Comparison of ENCODE assay signal across 8 cellular contexts in the genomic region with DNA sequence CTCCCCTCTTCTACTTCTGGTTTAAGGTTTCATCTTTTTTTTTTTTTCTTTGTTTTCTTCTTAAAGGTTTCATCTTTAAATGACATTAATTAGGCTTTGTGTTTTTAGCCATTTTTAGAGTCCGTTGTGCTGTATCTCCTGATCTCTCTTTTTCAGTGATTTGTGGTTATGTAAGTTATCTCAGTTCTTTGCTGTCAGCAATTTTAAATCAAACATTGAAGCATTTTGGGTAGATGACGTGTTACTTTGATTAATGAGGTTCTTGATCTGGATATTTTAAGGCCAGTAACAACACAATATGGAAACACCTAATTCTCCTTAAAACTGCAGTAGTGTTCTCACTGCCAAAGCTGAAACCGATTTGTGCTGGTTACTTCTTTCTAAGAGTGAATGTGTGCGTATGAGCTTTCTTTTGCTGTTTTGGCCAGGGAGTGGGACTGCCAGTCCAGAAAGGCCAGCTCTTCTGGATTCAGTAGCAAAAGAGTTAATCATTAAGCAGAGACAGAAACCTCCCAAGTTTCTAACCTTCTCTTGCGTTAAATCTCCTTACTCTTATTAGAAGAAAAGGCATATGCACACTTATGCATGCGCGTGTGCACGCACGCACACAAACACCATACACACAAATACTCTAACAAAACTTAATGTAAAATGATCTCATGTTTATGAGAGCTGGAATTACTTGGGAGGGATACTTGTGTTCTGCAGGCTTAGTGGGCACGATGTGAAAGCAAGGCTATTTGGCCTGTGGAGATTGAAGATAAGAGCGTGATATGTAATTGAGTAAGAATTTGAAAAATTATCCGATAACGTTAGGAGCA. TPM values are rescaled to one million over a fixed set of nuclear protein-coding genes. Genes with fewer than 3 reads are reported as not detected.
DNase-seq lines count a peak whose midpoint lies in the region; ATAC-seq, FAIRE-seq and TF ChIP-seq lines count a peak whose summit lies in the region.
"Not testable (repeated sequence)": the region's sequence is repeated elsewhere in the genome, so short reads cannot be mapped to it uniquely, and the experiment has no call there.

No MANE protein-coding gene starts in this region.

- not testable (repeated sequence) for H2BK5ac ChIP-seq in mesenchymal stem cell (ENCODE audit: low read depth, low read length, poor library complexity, severe bottlenecking)

- intact Hi-C loops in Right ventricle myocardium superior (cut with DNase I); left lung (cut with DNase I); pancreas (cut with DNase I): not testable (repeated sequence)

- not testable (repeated sequence) for TF ChIP-seq EP300 in A549 (IDR thresholded peaks at IDR 0.05); upper lobe of left lung (IDR thresholded peaks at IDR 0.05)

- not testable (repeated sequence) for H3K27ac ChIP-seq in A549
- H3K27ac ChIP-seq in VCaP: peak overlapping the region; percentile 54; the same call in 1 of the 2 replicates
- H3K27ac ChIP-seq in left lung: peak overlapping the region; percentile 48 to 64
- H3K27ac ChIP-seq in mesenchymal stem cell (ENCODE audit: low read length, poor library complexity, severe bottlenecking): peak overlapping the region; percentile 59
- peak overlapping the region in 3 of 4 donors; percentile 17 to 52 (median 44) for H3K27ac ChIP-seq in pancreas
- H3K27ac ChIP-seq in upper lobe of left lung: peak overlapping the region; percentile 45 to 71 (median 63)

- H3K9ac ChIP-seq in mesenchymal stem cell (ENCODE audit: low read length): peak overlapping the region; percentile 30

- not testable (repeated sequence) for H3K36me3 ChIP-seq in left lung; mesenchymal stem cell (ENCODE audit: control insufficient read depth in 1 of 2, insufficient read depth in 2 of 2, low read depth in 1 of 2, low read length in 2 of 2); pancreas; upper lobe of left lung

- not testable (repeated sequence) for H3K4ac ChIP-seq in mesenchymal stem cell (ENCODE audit: low read depth in 1 of 2, low read length in 2 of 2)

- H3K4me1 Mint-ChIP-seq in HFFc6 (ENCODE audit: low read depth): peaks cover 13% of the 10 kb centered on the region

- not testable (repeated sequence) for H3K23ac ChIP-seq in mesenchymal stem cell (ENCODE audit: low read length in 2 of 2)

- FAIRE-seq in A549 (lab: Jason Lieb, UNC); pancreas (lab: Jason Lieb, UNC): not testable (repeated sequence)

- not testable (repeated sequence) for DNase-seq in A549 (ENCODE audit: low read depth in 1 of 2, low spot score in 1 of 2); HFFc6; Right ventricle myocardium superior; left lung; mesenchymal stem cell; pancreas; upper lobe of left lung

- POLR2A ChIA-PET in A549 (lab: Yijun Ruan, JAX): not testable (repeated sequence)

- H3K14ac ChIP-seq in mesenchymal stem cell (ENCODE audit: low read length in 2 of 2): not testable (repeated sequence)

- H3K4me1 ChIP-seq in A549; left lung; mesenchymal stem cell (ENCODE audit: control insufficient read depth, insufficient read depth, low read depth, low read length); pancreas; upper lobe of left lung: not testable (repeated sequence)

- not testable (repeated sequence) for H3K36me3 Mint-ChIP-seq in HFFc6 (ENCODE audit: low read depth)

- H2AK5ac ChIP-seq in mesenchymal stem cell (ENCODE audit: low read length, severe bottlenecking): not testable (repeated sequence)

- not testable (repeated sequence) for H3K18ac ChIP-seq in mesenchymal stem cell (ENCODE audit: low read depth in 1 of 2, low read length in 2 of 2)

- H2BK15ac ChIP-seq in mesenchymal stem cell (ENCODE audit: low read depth, poor library complexity, severe bottlenecking): not testable (repeated sequence)

- H3K79me1 ChIP-seq in mesenchymal stem cell (replicated peaks; ENCODE audit: low read length, poor library complexity, severe bottlenecking): not testable (repeated sequence)

- H3K4me2 ChIP-seq in A549: peak overlapping the region; percentile 43; the same call in 2 of the 3 replicates
- H3K4me2 ChIP-seq in mesenchymal stem cell (ENCODE audit: low read length, poor library complexity, severe bottlenecking): not testable (repeated sequence)

- peak overlapping the region; percentile 52 for H3K27ac Mint-ChIP-seq in HFFc6

- not testable (repeated sequence) for H2BK12ac ChIP-seq in mesenchymal stem cell (ENCODE audit: low read length in 2 of 2)

- H3K4me3 ChIP-seq in A549; left lung; mesenchymal stem cell (ENCODE audit: insufficient read depth in 1 of 2, low read depth in 1 of 2, low read length in 2 of 2); pancreas; upper lobe of left lung: not testable (repeated sequence)

- TF ChIP-seq RAD21 in A549 (conservative IDR thresholded peaks at IDR 0.05 in 1 of 2, IDR thresholded peaks at IDR 0.05 in 1 of 2): not testable (repeated sequence)

- not testable (repeated sequence) for H4K8ac ChIP-seq in mesenchymal stem cell (ENCODE audit: low read length)

- H3K4me3 Mint-ChIP-seq in HFFc6: peak overlapping the region; percentile 70

- not testable (repeated sequence) for H3K27me3 ChIP-seq in left lung; mesenchymal stem cell (ENCODE audit: control insufficient read depth in 1 of 2, insufficient read depth in 1 of 2, low read length in 2 of 2); pancreas; upper lobe of left lung

- not testable (repeated sequence) for H3K27me3 Mint-ChIP-seq in HFFc6 (ENCODE audit: insufficient read depth)

- not testable (repeated sequence) for H2AFZ ChIP-seq in mesenchymal stem cell (ENCODE audit: low read depth, low read length)

- CTCF ChIA-PET in A549 (lab: Yijun Ruan, JAX): not testable (repeated sequence)

- TF ChIP-seq CTCF in A549 (IDR thresholded peaks at IDR 0.05); HFFc6 (IDR thresholded peaks at IDR 0.05); VCaP (conservative IDR thresholded peaks at IDR 0.05); left lung (IDR thresholded peaks at IDR 0.05); pancreas (IDR thresholded peaks at IDR 0.05); upper lobe of left lung (IDR thresholded peaks at IDR 0.05): not testable (repeated sequence)

- H3K9me3 ChIP-seq in A549; left lung; mesenchymal stem cell (ENCODE audit: control insufficient read depth, low read length); pancreas; upper lobe of left lung: not testable (repeated sequence)

- 46% methylated on average over 6 of the region's 13 CpGs for whole genome bisulfite sequencing in A549 (ENCODE audit: missing lambda C conversion rate)
- WGBS in mesenchymal stem cell: 40% methylated on average over 1 of the region's 13 CpGs
- 31 to 39% methylated on average over 4 to 5 of the region's 13 CpGs for WGBS in pancreas, 2 donors
- 40 to 41% methylated on average over 3 to 4 of the region's 13 CpGs for WGBS in upper lobe of left lung, 2 donors

- H2BK120ac ChIP-seq in mesenchymal stem cell (ENCODE audit: low read depth, low read length): not testable (repeated sequence)

- not testable (repeated sequence) for H4K91ac ChIP-seq in mesenchymal stem cell (ENCODE audit: low read length)

- ATAC-seq in A549 (peak in 1 of 2 experiments; percentile 63; a peak in 3 of 6 replicates), Right ventricle myocardium superior (ENCODE audit: poor library complexity) (peak; percentile 23), left lung (peak; percentile 62), pancreas (peak; percentile 53 to 84 (median 66)), upper lobe of left lung (ENCODE audit: low FRiP score in 2 of 2) (peak; percentile 27 to 42)

- not testable (repeated sequence) for H3K9me3 Mint-ChIP-seq in HFFc6

- not testable (repeated sequence) for TF ChIP-seq POLR2A in A549 (IDR thresholded peaks at IDR 0.05; ENCODE audit: low read length); upper lobe of left lung (IDR thresholded peaks at IDR 0.05)

RNA-seq across cellular contexts. Expression of a gene that starts 16.4 kb away (rescaled TPM):
- polyA plus RNA-seq in A549 (2011; rRNA removed): 12.3 and 18.7 TPM in 2 replicates
- polyA plus RNA-seq in A549 (2012; cell fraction: cytosol; rRNA removed): 5.7 and 7.8 TPM in 2 replicates
- 19.1 and 31.0 TPM in 2 replicates for polyA plus RNA-seq in A549 (2012; cell fraction: nucleus; rRNA removed)
- 16.5 to 20.1 TPM (median 19.6 TPM) in 3 replicates for polyA plus RNA-seq in A549 (2017; fragmentation: RNase III; extraction: RNeasy Plus Mini Kit Qiagen cat#74134 plus additional on column Dnase treatment)
- 28.7 and 43.6 TPM in 2 replicates for polyA minus RNA-seq in A549 (2011; rRNA and poly(A)+ RNA removed)
- 10 to 100 TPM; 59.6 to 75.9 (median 71.3) TPM for total RNA-seq in HFFc6 (2021; fragmentation: NEBNext Ultra II Directional; extraction: Animal tissue kit (Norgen Biotek cat#: 25700))
- total RNA-seq in Right ventricle myocardium superior: 15.9 TPM
- total RNA-seq in left lung: 10 to 100 TPM; 63.8 to 65.4 TPM
- polyA plus RNA-seq in mesenchymal stem cell (2013, experiment 1 of 2): 21.8 TPM
- 21.8 TPM for polyA plus RNA-seq in mesenchymal stem cell (2013, experiment 2 of 2)
- total RNA-seq in pancreas: 10 to 100 TPM in 5 of 6 donors, 1 to 10 TPM in 1; 8.0 to 36.3 (median 13.3) TPM
- 10 to 100 TPM in 1 of 2 donors, 1 to 10 TPM in 1; 9.2 to 12.8 TPM for polyA plus RNA-seq in pancreas
- 100 to 1,000 TPM in 2 of 6 donors, 10 to 100 TPM in 4; 43.8 to 111 (median 66.2) TPM for total RNA-seq in upper lobe of left lung

RNA-seq across cellular contexts. Expression of a gene that starts 17.1 kb away (rescaled TPM):
- polyA plus RNA-seq in A549 (2011; rRNA removed): 16.8 and 17.5 TPM in 2 replicates
- 11.6 and 12.1 TPM in 2 replicates for polyA plus RNA-seq in A549 (2012; cell fraction: cytosol; rRNA removed)
- 6.1 and 9.2 TPM in 2 replicates for polyA plus RNA-seq in A549 (2012; cell fraction: nucleus; rRNA removed)
- 18.7 to 20.0 TPM (median 18.8 TPM) in 3 replicates for polyA plus RNA-seq in A549 (2017; fragmentation: RNase III; extraction: RNeasy Plus Mini Kit Qiagen cat#74134 plus additional on column Dnase treatment)
- polyA minus RNA-seq in A549 (2011; rRNA and poly(A)+ RNA removed): 6.7 and 7.9 TPM in 2 replicates
- total RNA-seq in HFFc6 (2021; fragmentation: NEBNext Ultra II Directional; extraction: Animal tissue kit (Norgen Biotek cat#: 25700)): 1 to 10 TPM; 6.8 to 8.2 (median 7.2) TPM
- 1.2 TPM for total RNA-seq in Right ventricle myocardium superior
- 1 to 10 TPM; 3.9 to 5.0 TPM for total RNA-seq in left lung
- 1.9 TPM for polyA plus RNA-seq in mesenchymal stem cell (2013, experiment 1 of 2)
- 1.9 TPM for polyA plus RNA-seq in mesenchymal stem cell (2013, experiment 2 of 2)
- 1 to 10 TPM in 1 of 6 donors, under 1 TPM in 2, not detected in 3; 0.98 to 1.6 (median 0.98) TPM for total RNA-seq in pancreas
- polyA plus RNA-seq in pancreas: under 1 TPM; 0.63 to 0.84 TPM
- 1 to 10 TPM in 3 of 6 donors, under 1 TPM in 2, not detected in 1; 0.89 to 6.6 (median 3.3) TPM for total RNA-seq in upper lobe of left lung
